Comparison of ENCODE assay signal across 21 cellular contexts in genomic region chr10:127855584-127855881, GRCh38. TPM values are rescaled to one million over a fixed set of nuclear protein-coding genes. Genes with fewer than 3 reads are reported as not detected.
DNase-seq lines count a peak whose midpoint lies in the region; ATAC-seq lines count a peak whose summit lies in the region.
"Had no signal": no experiment of that assay in that cellular context is flagged by ENCODE, and none has a peak within 500 bp of the region (broad histone marks: within the 10 kb centered on the region; RNA-seq: fewer than 3 reads in every experiment).

No MANE protein-coding gene starts in this region.

- H3K27ac Mint-ChIP-seq in dendritic cell treated with granulocyte-macrophage colony-stimulating factor and Interleukin-4, amounts not matched to agents 40 ng/mL and 50 ng/mL, for 4 days = peak overlapping the region; percentile 63
- H3K27ac Mint-ChIP-seq in naive B cell = peak overlapping the region; percentile 9 to 98 (median 94)
- no peak overlapping the region for H3K27ac Mint-ChIP-seq in activated T-helper 17 cell treated with anti-CD3 and anti-CD28 coated beads, Interleukin-2, amount 50 U/mL, for 72 hours
- H3K27ac Mint-ChIP-seq: CD8-positive, alpha-beta T cell had no signal

- H3K9me3 Mint-ChIP-seq in dendritic cell treated with granulocyte-macrophage colony-stimulating factor and Interleukin-4, amounts not matched to agents 40 ng/mL and 50 ng/mL, for 4 days = no peaks in the 10 kb centered on the region
- H3K9me3 Mint-ChIP-seq in naive B cell = peaks cover 0 to 5% (median 0%) of the 10 kb centered on the region in 7 donors
- H3K9me3 Mint-ChIP-seq in activated T-helper 17 cell treated with anti-CD3 and anti-CD28 coated beads, Interleukin-2, amount 50 U/mL, for 72 hours = no peaks in the 10 kb centered on the region
- H3K9me3 Mint-ChIP-seq: CD8-positive, alpha-beta T cell had no signal

- peaks cover 31% of the 10 kb centered on the region for H3K4me1 Mint-ChIP-seq in dendritic cell treated with granulocyte-macrophage colony-stimulating factor and Interleukin-4, amounts not matched to agents 40 ng/mL and 50 ng/mL, for 4 days (ENCODE audit: low read depth)
- peaks cover 37 to 50% (median 45%) of the 10 kb centered on the region in 3 donors for H3K4me1 Mint-ChIP-seq in naive B cell
- no peaks in the 10 kb centered on the region for H3K4me1 Mint-ChIP-seq in activated T-helper 17 cell treated with anti-CD3 and anti-CD28 coated beads, Interleukin-2, amount 50 U/mL, for 72 hours

- H3K36me3 Mint-ChIP-seq in dendritic cell treated with granulocyte-macrophage colony-stimulating factor and Interleukin-4, amounts not matched to agents 40 ng/mL and 50 ng/mL, for 4 days (ENCODE audit: low read depth) = no peaks in the 10 kb centered on the region
- peaks cover 0 to 7% of the 10 kb centered on the region in 2 donors for H3K36me3 Mint-ChIP-seq in naive B cell
- no peaks in the 10 kb centered on the region for H3K36me3 Mint-ChIP-seq in activated T-helper 17 cell treated with anti-CD3 and anti-CD28 coated beads, Interleukin-2, amount 50 U/mL, for 72 hours (ENCODE audit: low read depth)
- H3K36me3 Mint-ChIP-seq: CD8-positive, alpha-beta T cell had no signal

- intact Hi-C loops in dendritic cell treated with granulocyte-macrophage colony-stimulating factor and Interleukin-4, amounts not matched to agents 40 ng/mL and 50 ng/mL, for 4 days (cut with micrococcal nuclease) = no loop called here

- ATAC-seq in GM21381 (IDR thresholded peaks at IDR 0.05; ENCODE audit: unreplicated experiment) (peak; percentile 6), naive B cell (ENCODE audit: low read depth in 2 of 2) (no peak), GM19324 (IDR thresholded peaks at IDR 0.05; ENCODE audit: low FRiP score, unreplicated experiment) (no peak)
- no peak for ATAC-seq in activated T-helper 17 cell treated with anti-CD3 and anti-CD28 coated beads, Interleukin-2, amount 50 U/mL, for 72 hours (replicated peaks)
- ATAC-seq: CD8-positive, alpha-beta T cell; PC-3 had no signal

- H3K4me3 Mint-ChIP-seq in dendritic cell treated with granulocyte-macrophage colony-stimulating factor and Interleukin-4, amounts not matched to agents 40 ng/mL and 50 ng/mL, for 4 days = no peak overlapping the region
- peak overlapping the region in 6 of 8 donors; percentile 77 to 92 (median 88) for H3K4me3 Mint-ChIP-seq in naive B cell
- H3K4me3 Mint-ChIP-seq in activated T-helper 17 cell treated with anti-CD3 and anti-CD28 coated beads, Interleukin-2, amount 50 U/mL, for 72 hours = no peak overlapping the region
- H3K4me3 Mint-ChIP-seq: CD8-positive, alpha-beta T cell had no signal

- DNase-seq in naive B cell (no peak), NCI-H774 (lab: John Stamatoyannopoulos, UW) (no peak), H4 (ENCODE audit: low spot score) (no peak)
- DNase-seq: CD8-positive, alpha-beta T cell; DMS153; KG1; NCI-H1092 treated with DMSO at 0.1 percent for 48 hours; NCI-H1436 treated with DMSO at 0.1 percent for 48 hours; NCI-H2029; NCI-H345; NCI-H524; PC-3; Right ventricle myocardium superior had no signal

- H3K27me3 Mint-ChIP-seq in dendritic cell treated with granulocyte-macrophage colony-stimulating factor and Interleukin-4, amounts not matched to agents 40 ng/mL and 50 ng/mL, for 4 days = peaks cover 20% of the 10 kb centered on the region
- no peaks in the 10 kb centered on the region for H3K27me3 Mint-ChIP-seq in naive B cell
- H3K27me3 Mint-ChIP-seq in activated T-helper 17 cell treated with anti-CD3 and anti-CD28 coated beads, Interleukin-2, amount 50 U/mL, for 72 hours = peaks cover 6% of the 10 kb centered on the region

RNA-seq across cellular contexts. Expression of gene CLRN3, which starts 37.2 kb away (rescaled TPM):
- polyA plus RNA-seq in naive B cell (ENCODE audit: low read depth in 6 of 6) = not detected
- total RNA-seq in activated T-helper 17 cell treated with anti-CD3 and anti-CD28 coated beads, Interleukin-2, amount 50 U/mL, for 72 hours = not detected
- total RNA-seq in H4 (2014; rRNA removed; shearing (Covaris generic)) = 0.64 TPM in 1 of 2 replicates, not detected in the other
- total RNA-seq: CD8-positive, alpha-beta T cell; Daoy; HT1080; PC-3; Right ventricle myocardium superior; RPMI7951; SK-MEL-5 had no signal

RNA-seq across cellular contexts. Expression of gene PTPRE, which starts 51.4 kb away (rescaled TPM):
- polyA plus RNA-seq in naive B cell (ENCODE audit: low read depth in 6 of 6) = 10 to 100 TPM in 3 of 6 donors, 1 to 10 TPM in 3; 6.0 to 15.9 (median 9.9) TPM
- total RNA-seq in activated T-helper 17 cell treated with anti-CD3 and anti-CD28 coated beads, Interleukin-2, amount 50 U/mL, for 72 hours = 10 to 100 TPM; 32.7 to 54.1 TPM
- total RNA-seq in H4 (2014; rRNA removed; shearing (Covaris generic)) = 3.5 and 4.0 TPM in 2 replicates

Comparison
In these comparisons a context has a peak if more than half of its experiments do, and no peak if none do; other contexts are left out.
1. H3K4me3 Mint-ChIP-seq: peak in naive B cell (6 of 8); none in dendritic cell treated with granulocyte-macrophage colony-stimulating factor and Interleukin-4, amounts not matched to agents 40 ng/mL and 50 ng/mL, for 4 days (single experiment) and activated T-helper 17 cell treated with anti-CD3 and anti-CD28 coated beads, Interleukin-2, amount 50 U/mL, for 72 hours (single experiment).